ENCODE assay signal across 9 cellular contexts in genomic region chr1:53520481-53520880, GRCh38.
"Had no signal": no experiment of that assay in that cellular context is flagged by ENCODE, and none has a peak within 500 bp of the region (broad histone marks: within the 10 kb centered on the region; RNA-seq: fewer than 3 reads in every experiment).

No MANE protein-coding gene starts in this region.

- H3K4me3 Mint-ChIP-seq: H9, HFFc6, IgD-negative memory B cell had no signal

- H3K36me3 Mint-ChIP-seq: IgD-negative memory B cell had no signal

- H3K9me3 Mint-ChIP-seq: HFFc6 had no signal

- H3K4me1 Mint-ChIP-seq: IgD-negative memory B cell had no signal

- H3K4me2 ChIP-seq: KMS-11 had no signal

- H2AFZ ChIP-seq: GM23248 had no signal

- H3K27me3 Mint-ChIP-seq: IgD-negative memory B cell had no signal

- H3K27ac Mint-ChIP-seq: H9, HFFc6 had no signal

- H3K27ac ChIP-seq: GM23248, HL-60, KMS-11 had no signal

- H3K9ac ChIP-seq: GM23248, KMS-11 had no signal

- H3K4me3 ChIP-seq: GM23248 had no signal

- DNase-seq: GM23248, GOT3, H9, HCEC 1CT, HFFc6, KBM-7 had no signal
